In the genomic region with DNA sequence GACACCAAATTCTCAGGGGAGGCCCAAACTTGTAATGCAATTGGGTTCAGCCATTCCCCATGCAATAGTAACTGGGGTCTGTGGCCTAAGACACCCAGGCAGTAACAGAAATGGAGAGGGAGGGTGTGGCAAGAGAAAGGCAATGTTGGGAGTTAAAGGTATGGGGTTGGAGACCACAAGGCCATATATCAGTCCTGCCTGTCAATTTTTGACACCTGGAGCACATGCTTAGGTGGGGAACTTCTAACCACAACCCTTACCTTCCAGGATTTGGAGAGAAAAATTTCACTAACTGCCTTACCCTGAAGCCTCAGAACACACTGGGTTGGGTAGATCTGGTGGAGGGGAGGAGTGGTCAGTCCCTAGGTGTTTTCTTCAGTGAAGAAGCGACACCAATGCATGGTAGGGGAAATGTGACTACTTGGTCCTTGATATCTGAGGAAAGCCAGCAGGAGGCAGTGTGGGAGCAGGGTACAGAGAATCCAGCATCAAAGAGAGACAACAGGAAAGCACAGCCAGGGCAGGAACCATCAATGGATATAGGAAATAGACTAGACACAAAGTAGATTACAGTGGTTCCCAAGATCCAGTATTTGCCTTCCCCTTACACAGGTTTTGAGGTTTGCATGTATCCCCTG, we compare ENCODE assay signal across 8 cellular contexts. TPM values are rescaled to one million over a fixed set of nuclear protein-coding genes. Genes with fewer than 3 reads are reported as not detected.
DNase-seq lines count a peak whose midpoint lies in the region; ATAC-seq and TF ChIP-seq lines count a peak whose summit lies in the region.

No MANE protein-coding gene starts in this region.

- H4K20me1 ChIP-seq in mammary epithelial cell (ENCODE audit: insufficient read depth, low read length): no peaks in the 10 kb centered on the region

- no peak overlapping the region for H3K4me2 ChIP-seq in mammary epithelial cell (ENCODE audit: insufficient read depth, low read depth, low read length)

- CTCF ChIA-PET in mammary epithelial cell (lab: Charles Lee; ENCODE audit: low non-redundant PET): interaction anchor here (0.9 kb wide), 1 partner anchor 256 kb away, joined by 6 read pairs; no protein-coding TSS in a partner anchor

- peaks cover 15% of the 10 kb centered on the region for H3K36me3 ChIP-seq in H7 (replicated peaks; ENCODE audit: control insufficient read depth, insufficient read depth, low read length)
- H3K36me3 ChIP-seq in mammary epithelial cell (ENCODE audit: insufficient read depth, low read length): peaks cover 9% of the 10 kb centered on the region

- WGBS in mammary epithelial cell (ENCODE audit: low coverage, missing lambda C conversion rate): 75% methylated on average over 1 of the region's 1 CpG

- ATAC-seq in HG03457 (IDR thresholded peaks at IDR 0.05; ENCODE audit: unreplicated experiment): no peak

- peak; percentile 55 for DNase-seq in H7
- peak; percentile 17 to 63 (median 41) for DNase-seq in T-helper 1 cell
- DNase-seq in mammary epithelial cell: no peak
- no peak for DNase-seq in retinal pigment epithelial cell (ENCODE audit: low read depth)
- no peak for DNase-seq in putamen (ENCODE audit: low spot score)
- DNase-seq in OCI-M2 (lab: John Stamatoyannopoulos, UW; ENCODE audit: unreplicated experiment): no peak
- DNase-seq in NCI-H2107 treated with DMSO at 0.1 percent for 48 hours (lab: John Stamatoyannopoulos, UW; ENCODE audit: unreplicated experiment): no peak

- H3K4me3 ChIP-seq in H7 (ENCODE audit: insufficient read depth, low read depth, low read length): no peak overlapping the region
- no peak overlapping the region for H3K4me3 ChIP-seq in mammary epithelial cell (replicated peaks in 1 of 3; ENCODE audit: insufficient read depth in 1 of 3, low read depth in 2 of 3, low read length in 3 of 3)
- no peak overlapping the region for H3K4me3 ChIP-seq in retinal pigment epithelial cell (ENCODE audit: low read length)

- no peak overlapping the region for H3K27ac ChIP-seq in mammary epithelial cell (ENCODE audit: insufficient read depth, low read depth, low read length)

- BruUV-seq in mammary epithelial cell (replicated peaks; lab: Mats Ljungman, UMichigan): no TSS peak

- no peak overlapping the region for H2AFZ ChIP-seq in mammary epithelial cell (ENCODE audit: low read depth, low read length)

- in situ Hi-C loops in mammary epithelial cell (cut with MboI; ENCODE audit: low sequenced_read_pairs in 2 of 2): no loop called here

- intact Hi-C loops in mammary epithelial cell (cut with micrococcal nuclease): loop anchor here (1.0 kb wide), 2 partner anchors 34 to 142 kb away; no protein-coding TSS in a partner anchor

- H3K27me3 ChIP-seq in H7 (ENCODE audit: control insufficient read depth, insufficient read depth, low read length) (no peaks in the 10 kb centered on the region), mammary epithelial cell (ENCODE audit: insufficient read depth, low read length) (no peaks in the 10 kb centered on the region)

- dilution Hi-C loops in mammary epithelial cell (cut with HindIII; ENCODE audit: low sequenced_read_pairs): no loop called here

- H3K9ac ChIP-seq in mammary epithelial cell (ENCODE audit: insufficient read depth, low read length): no peak overlapping the region

- H3K9me3 ChIP-seq in mammary epithelial cell (replicated peaks; ENCODE audit: insufficient read depth, low read length): no peaks in the 10 kb centered on the region

- no peaks in the 10 kb centered on the region for H3K79me2 ChIP-seq in mammary epithelial cell (ENCODE audit: insufficient read depth, low read length)

- no peaks in the 10 kb centered on the region for H3K4me1 ChIP-seq in mammary epithelial cell (ENCODE audit: insufficient read depth, low read length)

- TF ChIP-seq CTCF in mammary epithelial cell (conservative IDR thresholded peaks at IDR 0.05 in 1 of 2, IDR thresholded peaks at IDR 0.05 in 1 of 2; ENCODE audit: extremely low read depth in 1 of 2, insufficient read depth in 1 of 2, low read depth in 1 of 2, low read length in 2 of 2): peak; percentile 32 to 43
- TF ChIP-seq CTCF in retinal pigment epithelial cell (conservative IDR thresholded peaks at IDR 0.05; ENCODE audit: low read depth, low read length): peak; percentile 33

RNA-seq across cellular contexts. Expression of a gene that starts 6.8 kb away (rescaled TPM):
- total RNA-seq in H7 (2014; rRNA removed; shearing (Covaris generic)): 2.9 and 3.5 TPM in 2 replicates
- 1 to 10 TPM; 3.6 to 3.7 TPM for total RNA-seq in mammary epithelial cell
- 1.00 TPM for polyA plus RNA-seq in mammary epithelial cell
- polyA minus RNA-seq in mammary epithelial cell: 0.16 TPM

RNA-seq across cellular contexts. Expression of a gene that starts 18.9 kb away (rescaled TPM):
- total RNA-seq in H7 (2014; rRNA removed; shearing (Covaris generic)): 42.2 and 52.5 TPM in 2 replicates
- 10 to 100 TPM; 22.4 to 23.7 TPM for total RNA-seq in mammary epithelial cell
- 24.5 TPM for polyA plus RNA-seq in mammary epithelial cell
- polyA minus RNA-seq in mammary epithelial cell: 60.3 TPM

RNA-seq across cellular contexts. Expression of a gene that starts 19.3 kb away (rescaled TPM):
- 34.6 and 43.2 TPM in 2 replicates for total RNA-seq in H7 (2014; rRNA removed; shearing (Covaris generic))
- total RNA-seq in mammary epithelial cell: 10 to 100 TPM; 14.2 to 52.5 TPM
- polyA plus RNA-seq in mammary epithelial cell: 39.0 TPM
- 95.2 TPM for polyA minus RNA-seq in mammary epithelial cell

RNA-seq across cellular contexts. Expression of a gene that starts 39.6 kb away (rescaled TPM):
- 27.7 and 36.4 TPM in 2 replicates for total RNA-seq in H7 (2014; rRNA removed; shearing (Covaris generic))
- total RNA-seq in mammary epithelial cell: 10 to 100 TPM; 45.7 to 80.3 TPM
- 123 TPM for polyA plus RNA-seq in mammary epithelial cell
- 39.2 TPM for polyA minus RNA-seq in mammary epithelial cell

Comparison
In these comparisons a context has a peak if more than half of its experiments do, and no peak if none do; other contexts are left out.
1. DNase-seq: peak in H7 (single experiment) and T-helper 1 cell (5 of 5); none in mammary epithelial cell (single experiment), retinal pigment epithelial cell (single experiment), putamen (single experiment), OCI-M2 (single experiment) and NCI-H2107 treated with DMSO at 0.1 percent for 48 hours (single experiment).